21 cellular contexts compared by ENCODE assay signal in genomic region chr2:219437141-219437540, GRCh38. TPM values are rescaled to one million over a fixed set of nuclear protein-coding genes. Genes with fewer than 3 reads are reported as not detected.
DNase-seq lines count a peak whose midpoint lies in the region; ATAC-seq and TF ChIP-seq lines count a peak whose summit lies in the region.
"Had no signal": no experiment of that assay in that cellular context is flagged by ENCODE, and none has a peak within 500 bp of the region (broad histone marks: within the 10 kb centered on the region; RNA-seq: fewer than 3 reads in every experiment).

No MANE protein-coding gene starts in this region.

- H3F3A ChIP-seq in SK-N-SH (replicated peaks; ENCODE audit: insufficient read depth) = no peaks in the 10 kb centered on the region

- intact Hi-C loops in left colon (cut with DNase I, micrococcal nuclease) (no loop called here), spleen (cut with DNase I; ENCODE audit: low total_unique reads) (no loop called here)

- no peak for TF ChIP-seq RAD21 in SK-N-SH (IDR thresholded peaks at IDR 0.05; ENCODE audit: low read length)

- no peak for TF ChIP-seq EP300 in SK-N-SH (IDR thresholded peaks at IDR 0.05; ENCODE audit: borderline replicate concordance in 1 of 2, low read depth in 1 of 2, low read length in 1 of 2)

- H3K79me2 ChIP-seq in SK-N-SH (ENCODE audit: insufficient read depth) = no peaks in the 10 kb centered on the region

- H3K4me1 ChIP-seq in BLaER1 treated with 17β-estradiol and CSF1 and Interleukin-3, amounts not matched to agents 10 nM and 100 nM = peaks cover 0 to 21% (median 13%) of the 10 kb centered on the region in 10 experiments; a peak in 15 of 20 replicates
- H3K4me1 ChIP-seq in endodermal cell (ENCODE audit: control insufficient read depth, insufficient read depth, low read length) = peaks cover 4% of the 10 kb centered on the region
- H3K4me1 ChIP-seq in spleen = peaks cover 5 to 26% (median 17%) of the 10 kb centered on the region in 6 donors
- peaks cover 9% of the 10 kb centered on the region in 2 experiments; a peak in 3 of 4 replicates for H3K4me1 ChIP-seq in SK-N-SH (ENCODE audit: control insufficient read depth in 1 of 2, insufficient read depth in 2 of 2, low read depth in 1 of 2, low read length in 1 of 2)

- peaks cover 30 to 45% (median 34%) of the 10 kb centered on the region in 11 experiments for H3K27me3 ChIP-seq in BLaER1 treated with 17β-estradiol and CSF1 and Interleukin-3, amounts not matched to agents 10 nM and 100 nM
- H3K27me3 ChIP-seq in endodermal cell (ENCODE audit: control insufficient read depth, insufficient read depth, low read length, poor library complexity, severe bottlenecking) (peaks cover 54% of the 10 kb centered on the region), spleen (replicated peaks in 1 of 7) (peaks cover 2 to 86% (median 47%) of the 10 kb centered on the region in 7 donors), SK-N-SH (ENCODE audit: insufficient read depth) (no peaks in the 10 kb centered on the region)

- peak overlapping the region in 7 of 11 experiments; percentile 10 to 66 (median 52); a peak in 10 of 22 replicates for H3K4me2 ChIP-seq in BLaER1 treated with 17β-estradiol and CSF1 and Interleukin-3, amounts not matched to agents 10 nM and 100 nM
- no peak overlapping the region for H3K4me2 ChIP-seq in SK-N-SH
- H3K4me2 ChIP-seq: A549 had no signal

- TF ChIP-seq CTCF in endodermal cell (conservative IDR thresholded peaks at IDR 0.05) (no peak), spleen (IDR thresholded peaks at IDR 0.05 in 8 of 11, conservative IDR thresholded peaks at IDR 0.05 in 3 of 11) (no peak), type B pancreatic cell (conservative IDR thresholded peaks at IDR 0.05) (no peak), SK-N-SH (IDR thresholded peaks at IDR 0.05) (no peak)

- POLR2A ChIA-PET in SK-N-SH (lab: Yijun Ruan, JAX) = no interaction called here

- WGBS in endodermal cell (ENCODE audit: insufficient coverage in 1 of 2, insufficient read length in 1 of 2), 2 experiments = 79% methylated on average over 3 of the region's 3 CpGs; no CpG with 5 or more reads in 1 of the 2 experiments
- 83 to 87% (median 84%) methylated on average over 1 to 3 of the region's 3 CpGs for WGBS in spleen, 5 donors
- 86% methylated on average over 3 of the region's 3 CpGs for WGBS in SK-N-SH (ENCODE audit: low lambda C conversion rate)

- H3K4me3 Mint-ChIP-seq in endodermal cell = no peak overlapping the region
- H3K4me3 Mint-ChIP-seq in type B pancreatic cell = no peak overlapping the region
- H3K4me3 Mint-ChIP-seq: CD4-positive, CD25-positive, alpha-beta regulatory T cell had no signal

- no peak overlapping the region for H2AFZ ChIP-seq in SK-N-SH (ENCODE audit: low read depth)

- peaks cover 0 to 14% (median 0%) of the 10 kb centered on the region in 11 experiments; a peak in 3 of 22 replicates for H4K20me1 ChIP-seq in BLaER1 treated with 17β-estradiol and CSF1 and Interleukin-3, amounts not matched to agents 10 nM and 100 nM
- no peaks in the 10 kb centered on the region for H4K20me1 ChIP-seq in SK-N-SH (ENCODE audit: insufficient read depth)

- no peaks in the 10 kb centered on the region for H3K9me2 ChIP-seq in SK-N-SH

- H3K36me3 Mint-ChIP-seq in endodermal cell (ENCODE audit: low read depth) = no peaks in the 10 kb centered on the region
- no peaks in the 10 kb centered on the region for H3K36me3 Mint-ChIP-seq in type B pancreatic cell
- H3K36me3 Mint-ChIP-seq: CD4-positive, CD25-positive, alpha-beta regulatory T cell had no signal

- no peak overlapping the region for H3K4me3 ChIP-seq in BLaER1 treated with 17β-estradiol and CSF1 and Interleukin-3, amounts not matched to agents 10 nM and 100 nM
- no peak overlapping the region for H3K4me3 ChIP-seq in endodermal cell (ENCODE audit: low read length)
- no peak overlapping the region for H3K4me3 ChIP-seq in spleen
- H3K4me3 ChIP-seq in SK-N-SH (ENCODE audit: low read depth in 2 of 2, low read length in 1 of 2) = no peak overlapping the region
- H3K4me3 ChIP-seq: A549, GM12878 had no signal

- no peaks in the 10 kb centered on the region for H3K36me3 ChIP-seq in BLaER1 treated with 17β-estradiol and CSF1 and Interleukin-3, amounts not matched to agents 10 nM and 100 nM
- no peaks in the 10 kb centered on the region for H3K36me3 ChIP-seq in endodermal cell (ENCODE audit: control insufficient read depth, insufficient read depth, low read length)
- no peaks in the 10 kb centered on the region for H3K36me3 ChIP-seq in spleen
- no peaks in the 10 kb centered on the region for H3K36me3 ChIP-seq in SK-N-SH (replicated peaks in 1 of 2; ENCODE audit: control insufficient read depth in 1 of 2, insufficient read depth in 2 of 2, low read length in 1 of 2)

- no peak overlapping the region for H3K27ac ChIP-seq in BLaER1 treated with 17β-estradiol and CSF1 and Interleukin-3, amounts not matched to agents 10 nM and 100 nM
- no peak overlapping the region for H3K27ac ChIP-seq in endodermal cell (ENCODE audit: low read depth, low read length)
- no peak overlapping the region for H3K27ac ChIP-seq in spleen
- no peak overlapping the region for H3K27ac ChIP-seq in SK-N-SH (ENCODE audit: low read depth in 2 of 2, low read length in 1 of 2)
- H3K27ac ChIP-seq: A549 had no signal

- H3K9ac ChIP-seq in BLaER1 treated with 17β-estradiol and CSF1 and Interleukin-3, amounts not matched to agents 10 nM and 100 nM = no peak overlapping the region
- H3K9ac ChIP-seq in endodermal cell (ENCODE audit: extremely low read depth, low read length, poor library complexity, severe bottlenecking) (no peak overlapping the region), SK-N-SH (no peak overlapping the region)

- peak; percentile 15 for ATAC-seq in left colon
- ATAC-seq in GM21367 (IDR thresholded peaks at IDR 0.05; ENCODE audit: unreplicated experiment) = no peak
- ATAC-seq: A549, GM12878 had no signal

- H3K9me3 ChIP-seq in BLaER1 treated with 17β-estradiol and CSF1 and Interleukin-3, amounts not matched to agents 10 nM and 100 nM (replicated peaks in 1 of 11) = no peaks in the 10 kb centered on the region
- H3K9me3 ChIP-seq in endodermal cell (ENCODE audit: control insufficient read depth, low read length) (no peaks in the 10 kb centered on the region), spleen (no peaks in the 10 kb centered on the region), SK-N-SH (no peaks in the 10 kb centered on the region)
- H3K9me3 ChIP-seq: A549 had no signal

- peaks cover 33% of the 10 kb centered on the region for H3K27me3 Mint-ChIP-seq in endodermal cell (ENCODE audit: insufficient read depth)
- H3K27me3 Mint-ChIP-seq in type B pancreatic cell = peaks cover 40% of the 10 kb centered on the region

- CTCF ChIA-PET in SK-N-SH (lab: Yijun Ruan, JAX) = interaction anchor here (1.4 to 12.5 kb wide), 5 partner anchors 19 to 93 kb away, joined by 4 to 95 read pairs (median 14); no protein-coding TSS in a partner anchor

- peaks cover 10% of the 10 kb centered on the region for H3K4me1 Mint-ChIP-seq in endodermal cell
- H3K4me1 Mint-ChIP-seq in type B pancreatic cell (ENCODE audit: unreplicated experiment) = peaks cover 14% of the 10 kb centered on the region

- DNase-seq in endodermal cell = peak; percentile 76
- peak in 1 of 2 donors; percentile 50 for DNase-seq in left colon
- peak; percentile 67 for DNase-seq in spleen
- DNase-seq in type B pancreatic cell (ENCODE audit: extremely low spot score, unreplicated experiment) = no peak
- DNase-seq in SK-N-SH = no peak
- no peak for DNase-seq in NCI-H146 treated with DMSO at 0.1 percent for 48 hours (lab: John Stamatoyannopoulos, UW; ENCODE audit: unreplicated experiment)
- DNase-seq: CD4-positive, CD25-positive, alpha-beta regulatory T cell; DMS53; HCEC 1CT; IMR-90; Kasumi-1; NCI-H1417 treated with DMSO at 0.1 percent for 48 hours; NCI-H2081 treated with DMSO at 0.1 percent for 48 hours; NCI-H2227 treated with DMSO at 0.1 percent for 48 hours; NCI-H526 had no signal

- TF ChIP-seq POLR2A in spleen (IDR thresholded peaks at IDR 0.05) = no peak

- H3K9me3 Mint-ChIP-seq in endodermal cell = no peaks in the 10 kb centered on the region
- H3K9me3 Mint-ChIP-seq in type B pancreatic cell = no peaks in the 10 kb centered on the region

- H3K27ac Mint-ChIP-seq in endodermal cell (no peak overlapping the region), type B pancreatic cell (no peak overlapping the region)
- H3K27ac Mint-ChIP-seq: CD4-positive, CD25-positive, alpha-beta regulatory T cell had no signal

TF ChIP-seq in SK-N-SH, 30 proteins besides CTCF, POLR2A, EP300 and RAD21 (continues in another document):
- TF ChIP-seq TEAD4 (IDR thresholded peaks at IDR 0.05; ENCODE audit: borderline replicate concordance, insufficient read depth) = no peak

RNA-seq across cellular contexts. Expression of gene SPEG, which starts 2.5 kb away (rescaled TPM):
- total RNA-seq in endodermal cell (10 to 100 TPM; 23.1 to 29.8 TPM), left colon (10 to 100 TPM in 1 of 2 donors, 1 to 10 TPM in 1; 2.9 to 29.4 TPM), spleen (1 to 10 TPM in 6 of 7 donors, under 1 TPM in 1; 0.74 to 4.5 (median 2.3) TPM), type B pancreatic cell (ENCODE audit: low replicate concordance) (11.5 and 49.4 TPM in 2 replicates)
- polyA plus RNA-seq in endodermal cell (2013, experiment 1 of 2) = 42.6 TPM
- 38.8 TPM for polyA plus RNA-seq in endodermal cell (2013, experiment 2 of 2)
- polyA plus RNA-seq in spleen (1 to 10 TPM; 4.4 to 8.2 (median 4.9) TPM), SK-N-SH (2012; rRNA removed) (98.3 and 107 TPM in 2 replicates)
- 27.8 and 36.3 TPM in 2 replicates for polyA plus RNA-seq in SK-N-SH (2012; cell fraction: cytosol; rRNA removed)
- polyA plus RNA-seq in SK-N-SH (2012; cell fraction: nucleus; rRNA removed) = 717 and 872 TPM in 2 replicates

RNA-seq across cellular contexts. Expression of gene DES, which starts 19.0 kb away (rescaled TPM):
- 1 to 10 TPM; 1.1 to 3.5 TPM for total RNA-seq in endodermal cell
- polyA plus RNA-seq in endodermal cell (2013, experiment 1 of 2) = 0.96 TPM
- polyA plus RNA-seq in endodermal cell (2013, experiment 2 of 2) = 0.99 TPM
- total RNA-seq in left colon = 100 to 1,000 TPM in 1 of 2 donors, 10 to 100 TPM in 1; 18.5 to 706 TPM
- total RNA-seq in spleen = 10 to 100 TPM in 3 of 7 donors, 1 to 10 TPM in 4; 4.3 to 18.1 (median 8.3) TPM
- polyA plus RNA-seq in spleen = 10 to 100 TPM; 10.8 to 24.7 (median 14.1) TPM
- total RNA-seq in type B pancreatic cell (ENCODE audit: low replicate concordance) = 1.4 and 9.3 TPM in 2 replicates
- polyA plus RNA-seq in SK-N-SH (2012; rRNA removed) = 0.21 and 0.28 TPM in 2 replicates
- polyA plus RNA-seq in SK-N-SH (2012; cell fraction: cytosol; rRNA removed) = 0.18 and 0.20 TPM in 2 replicates
- polyA plus RNA-seq in SK-N-SH (2012; cell fraction: nucleus; rRNA removed) = 0.07 and 0.26 TPM in 2 replicates
- total RNA-seq: CD4-positive, CD25-positive, alpha-beta regulatory T cell; HT-29; OCI-LY7 had no signal
- polyA plus RNA-seq: CD4-positive, CD25-positive, alpha-beta regulatory T cell; GM12878 had no signal

RNA-seq across cellular contexts. Expression of gene DNPEP, which starts 49.4 kb away (rescaled TPM):
- total RNA-seq in endodermal cell (10 to 100 TPM; 54.6 to 76.1 TPM), left colon (100 to 1,000 TPM in 1 of 2 donors, 10 to 100 TPM in 1; 94.2 to 130 TPM), spleen (10 to 100 TPM; 46.7 to 65.8 (median 59.2) TPM), type B pancreatic cell (ENCODE audit: low replicate concordance) (54.1 and 56.1 TPM in 2 replicates)
- 48.9 TPM for polyA plus RNA-seq in endodermal cell (2013, experiment 1 of 2)
- 41.6 TPM for polyA plus RNA-seq in endodermal cell (2013, experiment 2 of 2)
- polyA plus RNA-seq in spleen (10 to 100 TPM; 74.4 to 92.8 (median 91.7) TPM), SK-N-SH (2012; rRNA removed) (80.7 and 92.6 TPM in 2 replicates)
- polyA plus RNA-seq in SK-N-SH (2012; cell fraction: cytosol; rRNA removed) = 27.9 and 49.5 TPM in 2 replicates
- 188 and 246 TPM in 2 replicates for polyA plus RNA-seq in SK-N-SH (2012; cell fraction: nucleus; rRNA removed)

Comparison
In these comparisons a context has a peak if more than half of its experiments do, and no peak if none do; other contexts are left out.
1. DNase-seq: peak in endodermal cell (single experiment) and spleen (single experiment); none in type B pancreatic cell (single experiment), SK-N-SH (single experiment) and NCI-H146 treated with DMSO at 0.1 percent for 48 hours (single experiment).